Comparison of ENCODE assay signal across 13 cellular contexts in genomic region chr2:224887159-224887558, GRCh38.
DNase-seq lines count a peak whose midpoint lies in the region; ATAC-seq, FAIRE-seq and TF ChIP-seq lines count a peak whose summit lies in the region.
"Had no signal": no experiment of that assay in that cellular context is flagged by ENCODE, and none has a peak within 500 bp of the region (broad histone marks: within the 10 kb centered on the region; RNA-seq: fewer than 3 reads in every experiment).

No MANE protein-coding gene starts in this region.

- H3K14ac ChIP-seq in H1 (ENCODE audit: insufficient read length), result no peak overlapping the region

- H3K27me3 Mint-ChIP-seq in naive thymus-derived CD4-positive, alpha-beta T cell, result no peaks in the 10 kb centered on the region

- H3K27ac ChIP-seq in H1 (ENCODE audit: low read depth, low read length), result no peak overlapping the region
- no peak overlapping the region for H3K27ac ChIP-seq in naive thymus-derived CD4-positive, alpha-beta T cell (ENCODE audit: low read depth, low read length)
- H3K27ac ChIP-seq: PC-9, prostate gland had no signal

- no peaks in the 10 kb centered on the region for H4K20me1 ChIP-seq in H1 (replicated peaks in 1 of 2; ENCODE audit: control insufficient read depth in 1 of 2, insufficient read depth in 2 of 2, low read length in 2 of 2)

- peaks cover 0 to 2% (median 0%) of the 10 kb centered on the region in 11 donors for H3K9me3 Mint-ChIP-seq in naive thymus-derived CD4-positive, alpha-beta T cell

- no peak for TF ChIP-seq EP300 in H1 (IDR thresholded peaks at IDR 0.05; ENCODE audit: borderline replicate concordance in 1 of 2, low read depth in 2 of 2, low read length in 2 of 2)

- peaks cover 14 to 75% (median 63%) of the 10 kb centered on the region in 5 donors for H3K36me3 Mint-ChIP-seq in naive thymus-derived CD4-positive, alpha-beta T cell

- H3K4me1 Mint-ChIP-seq in naive thymus-derived CD4-positive, alpha-beta T cell, result peaks cover 39 to 68% (median 46%) of the 10 kb centered on the region in 7 donors

- no peak overlapping the region for H2BK120ac ChIP-seq in H1 (replicated peaks; ENCODE audit: low read depth, low read length)

- H3K27ac Mint-ChIP-seq in naive thymus-derived CD4-positive, alpha-beta T cell, result peak overlapping the region in 2 of 9 donors; percentile 12 to 22

- no peak overlapping the region for H2AK5ac ChIP-seq in H1 (ENCODE audit: low read depth, low read length)

- no peaks in the 10 kb centered on the region for H3K36me3 ChIP-seq in H1 (ENCODE audit: control insufficient read depth in 2 of 4, insufficient read depth in 4 of 4, low read length in 3 of 4)
- H3K36me3 ChIP-seq in naive thymus-derived CD4-positive, alpha-beta T cell (ENCODE audit: control insufficient read depth in 2 of 3, insufficient read depth in 3 of 3, low read length in 3 of 3), result peaks cover 12 to 68% (median 34%) of the 10 kb centered on the region in 3 experiments
- H3K36me3 ChIP-seq: prostate gland had no signal

- H2BK5ac ChIP-seq in H1 (ENCODE audit: low read depth, low read length), result no peak overlapping the region

- H3K4me2 ChIP-seq in H1 (ENCODE audit: insufficient read depth in 1 of 2, low read depth in 2 of 2, low read length in 2 of 2), result no peak overlapping the region
- H3K4me2 ChIP-seq: PC-9 had no signal

- H2BK12ac ChIP-seq in H1 (ENCODE audit: low read depth, low read length), result no peak overlapping the region

- H4K5ac ChIP-seq in H1 (ENCODE audit: insufficient read length, low read depth, low read length), result no peak overlapping the region

- H2AFZ ChIP-seq in H1 (ENCODE audit: low read length), result no peak overlapping the region
- H2AFZ ChIP-seq: PC-9 had no signal

- TF ChIP-seq POLR2A in NB4 (IDR thresholded peaks at IDR 0.05; ENCODE audit: extremely low read depth, insufficient read length), result no peak
- no peak for TF ChIP-seq POLR2A in H1 (IDR thresholded peaks at IDR 0.05; ENCODE audit: control extremely low read depth in 1 of 2, low read depth in 2 of 2, low read length in 2 of 2)

- H3K4me3 ChIP-seq in AG04449 (ENCODE audit: low read depth, low read length), result no peak overlapping the region
- H3K4me3 ChIP-seq in NB4 (ENCODE audit: low read depth, low read length), result no peak overlapping the region
- no peak overlapping the region for H3K4me3 ChIP-seq in H1 (ENCODE audit: extremely low read depth in 1 of 4, insufficient read depth in 2 of 4, low read depth in 3 of 4, low read length in 4 of 4)
- H3K4me3 ChIP-seq in naive thymus-derived CD4-positive, alpha-beta T cell (ENCODE audit: low read length), result no peak overlapping the region
- H3K4me3 ChIP-seq: PC-9, prostate gland had no signal

- 96% methylated on average over 1 of the region's 1 CpG; no CpG with 5 or more reads in 1 of the 2 experiments for WGBS in H1 (ENCODE audit: extremely low coverage in 1 of 2, insufficient coverage in 1 of 2, insufficient read length in 1 of 2, insufficient replicate concordance in 2 of 2, low coverage in 1 of 2, low lambda C conversion rate in 2 of 2, missing lambda C conversion rate in 1 of 2), 2 experiments

- peak; percentile 21 to 23; a peak in 2 of 4 replicates for TF ChIP-seq RAD21 in H1 (IDR thresholded peaks at IDR 0.05 in 1 of 2, conservative IDR thresholded peaks at IDR 0.05 in 1 of 2; ENCODE audit: low read depth in 2 of 2, low read length in 2 of 2)

- no peak for ATAC-seq in naive thymus-derived CD4-positive, alpha-beta T cell
- ATAC-seq in HG03196 (IDR thresholded peaks at IDR 0.05; ENCODE audit: unreplicated experiment), result no peak

- no peaks in the 10 kb centered on the region for H3K23me2 ChIP-seq in H1 (ENCODE audit: low read depth, low read length)

- H3K27me3 ChIP-seq in H1 (replicated peaks in 1 of 4; ENCODE audit: control insufficient read depth in 3 of 4, extremely low read depth in 1 of 4, insufficient read depth in 3 of 4, low read length in 3 of 4), result no peaks in the 10 kb centered on the region
- no peaks in the 10 kb centered on the region for H3K27me3 ChIP-seq in naive thymus-derived CD4-positive, alpha-beta T cell (ENCODE audit: control insufficient read depth in 2 of 2, insufficient read depth in 2 of 2, low read length in 2 of 2)

- H3K56ac ChIP-seq in H1 (replicated peaks; ENCODE audit: insufficient read length, low read depth, low read length), result no peak overlapping the region

- DNase-seq in AG04449 (ENCODE audit: low read depth, low spot score) (peak; percentile 82), NB4 (ENCODE audit: low read depth) (peak; percentile 57), H1 (ENCODE audit: low read depth in 1 of 2, low spot score in 2 of 2) (no peak), COR-L47 (lab: John Stamatoyannopoulos, UW) (no peak), HT-29 (ENCODE audit: low spot score) (no peak)
- no peak for DNase-seq in naive thymus-derived CD4-positive, alpha-beta T cell
- DNase-seq: Caco-2, cortex of kidney, islet precursor cell, PC-9 had no signal

- H3K79me1 ChIP-seq in H1 (ENCODE audit: low read depth, low read length), result no peaks in the 10 kb centered on the region

- H3K4me3 Mint-ChIP-seq in naive thymus-derived CD4-positive, alpha-beta T cell, result no peak overlapping the region

- H2BK15ac ChIP-seq in H1 (ENCODE audit: low read length), result no peak overlapping the region

- H3K9me3 ChIP-seq in H1 (ENCODE audit: insufficient read depth in 2 of 2, low read depth in 1 of 2, low read length in 1 of 2), result no peaks in the 10 kb centered on the region
- H3K9me3 ChIP-seq in naive thymus-derived CD4-positive, alpha-beta T cell (ENCODE audit: control insufficient read depth in 2 of 3, low read length in 3 of 3), result no peaks in the 10 kb centered on the region
- H3K9me3 ChIP-seq: Caco-2, prostate gland had no signal

- H3K9ac ChIP-seq in H1 (replicated peaks in 1 of 4; ENCODE audit: extremely low read depth in 1 of 4, low read depth in 3 of 4, low read length in 3 of 4), result no peak overlapping the region

- H4K8ac ChIP-seq in H1 (ENCODE audit: extremely low read depth, insufficient read depth, low read length), result no peak overlapping the region

- no peak overlapping the region for H4K91ac ChIP-seq in H1 (replicated peaks; ENCODE audit: insufficient read length, low read length)

- H3K23ac ChIP-seq in H1 (ENCODE audit: insufficient read length), result no peak overlapping the region

- POLR2A ChIA-PET in AG04449 (lab: Yijun Ruan, JAX), result no interaction called here
- POLR2A ChIA-PET in H1 (lab: Charles Lee; ENCODE audit: partially characterized antibody), result no interaction called here
- POLR2A ChIA-PET in naive thymus-derived CD4-positive, alpha-beta T cell (lab: Charles Lee), result interaction anchor here (0.6 kb wide), 1 partner anchor 23 kb away, joined by 5 read pairs; no protein-coding TSS in a partner anchor

- no peaks in the 10 kb centered on the region for H3K79me2 ChIP-seq in H1 (ENCODE audit: control insufficient read depth in 1 of 2, insufficient read depth in 2 of 2, low read length in 2 of 2)

- no peak overlapping the region for H3K18ac ChIP-seq in H1 (ENCODE audit: extremely low read depth, low read length)

- no peak overlapping the region for H2BK20ac ChIP-seq in H1 (ENCODE audit: low read length)

- FAIRE-seq in H1 (lab: Jason Lieb, UNC), result no peak

- TF ChIP-seq CTCF in AG04449 (IDR thresholded peaks at IDR 0.05; ENCODE audit: insufficient read depth, low read length, missing control alignments) (peak; percentile 73), GM12873 (IDR thresholded peaks at IDR 0.05; ENCODE audit: insufficient read depth, low read depth, low read length, missing control alignments) (peak; percentile 33), NB4 (IDR thresholded peaks at IDR 0.05; ENCODE audit: low read depth, low read length) (no peak), H1 (IDR thresholded peaks at IDR 0.05; ENCODE audit: control extremely low read depth in 1 of 3, insufficient read depth in 1 of 3, low read depth in 1 of 3, low read length in 3 of 3) (peak in 1 of 3 experiments; percentile 1; a peak in 1 of 4 replicates)

- CTCF ChIA-PET in AG04449 (lab: Yijun Ruan, JAX), result interaction anchor here (0.9 to 1.2 kb wide), 3 partner anchors 10 to 116 kb away, joined by 3 to 5 read pairs (median 4); no protein-coding TSS in a partner anchor
- CTCF ChIA-PET in H1 (lab: Charles Lee; ENCODE audit: partially characterized antibody), result no interaction called here
- CTCF ChIA-PET in naive thymus-derived CD4-positive, alpha-beta T cell (lab: Charles Lee), result interaction anchor here (0.6 to 1.3 kb wide), 3 partner anchors 25 to 115 kb away, joined by 3 to 4 read pairs (median 3); no protein-coding TSS in a partner anchor

- H3K4me1 ChIP-seq in H1 (replicated peaks in 1 of 4; ENCODE audit: control insufficient read depth in 3 of 4, insufficient read depth in 4 of 4, low read length in 3 of 4), result no peaks in the 10 kb centered on the region
- peaks cover 0 to 3% of the 10 kb centered on the region in 2 donors for H3K4me1 ChIP-seq in naive thymus-derived CD4-positive, alpha-beta T cell (ENCODE audit: control insufficient read depth in 2 of 2, insufficient read depth in 2 of 2, low read length in 2 of 2)
- H3K4me1 ChIP-seq: Caco-2, prostate gland had no signal

- intact Hi-C loops in naive thymus-derived CD4-positive, alpha-beta T cell (cut with micrococcal nuclease), result loop anchor here in 1 of 2 donors (2.0 kb wide), 1 partner anchor 116 kb away; no protein-coding TSS in a partner anchor

- H3K4ac ChIP-seq in H1 (replicated peaks; ENCODE audit: insufficient read length, low read depth, low read length), result no peak overlapping the region

TF ChIP-seq in H1, 55 proteins besides CTCF, POLR2A, EP300 and RAD21 (continues in another document):
- TF ChIP-seq FOSL1 (IDR thresholded peaks at IDR 0.05; ENCODE audit: insufficient read depth, low read depth, low read length) (no peak), SIX5 (IDR thresholded peaks at IDR 0.05; ENCODE audit: low read depth, low read length) (no peak), ASH2L (IDR thresholded peaks at IDR 0.05; ENCODE audit: low read length) (no peak), KDM5A (IDR thresholded peaks at IDR 0.05; ENCODE audit: low read length) (no peak), TAF7 (optimal IDR thresholded peaks at IDR 0.05; ENCODE audit: borderline replicate concordance, low read depth, low read length) (no peak), BACH1 (IDR thresholded peaks at IDR 0.05; ENCODE audit: low read length) (no peak), SP4 (IDR thresholded peaks at IDR 0.05; ENCODE audit: low read length) (no peak), ATF3 (IDR thresholded peaks at IDR 0.05; ENCODE audit: insufficient read depth, low read depth, low read length) (no peak)

Comparison
In these comparisons a context has a peak if more than half of its experiments do, and no peak if none do; other contexts are left out.
1. DNase-seq: peak in AG04449 (single experiment) and NB4 (single experiment); none in H1 (0 of 2), naive thymus-derived CD4-positive, alpha-beta T cell (0 of 9), COR-L47 (single experiment) and HT-29 (single experiment).